In the genomic region with DNA sequence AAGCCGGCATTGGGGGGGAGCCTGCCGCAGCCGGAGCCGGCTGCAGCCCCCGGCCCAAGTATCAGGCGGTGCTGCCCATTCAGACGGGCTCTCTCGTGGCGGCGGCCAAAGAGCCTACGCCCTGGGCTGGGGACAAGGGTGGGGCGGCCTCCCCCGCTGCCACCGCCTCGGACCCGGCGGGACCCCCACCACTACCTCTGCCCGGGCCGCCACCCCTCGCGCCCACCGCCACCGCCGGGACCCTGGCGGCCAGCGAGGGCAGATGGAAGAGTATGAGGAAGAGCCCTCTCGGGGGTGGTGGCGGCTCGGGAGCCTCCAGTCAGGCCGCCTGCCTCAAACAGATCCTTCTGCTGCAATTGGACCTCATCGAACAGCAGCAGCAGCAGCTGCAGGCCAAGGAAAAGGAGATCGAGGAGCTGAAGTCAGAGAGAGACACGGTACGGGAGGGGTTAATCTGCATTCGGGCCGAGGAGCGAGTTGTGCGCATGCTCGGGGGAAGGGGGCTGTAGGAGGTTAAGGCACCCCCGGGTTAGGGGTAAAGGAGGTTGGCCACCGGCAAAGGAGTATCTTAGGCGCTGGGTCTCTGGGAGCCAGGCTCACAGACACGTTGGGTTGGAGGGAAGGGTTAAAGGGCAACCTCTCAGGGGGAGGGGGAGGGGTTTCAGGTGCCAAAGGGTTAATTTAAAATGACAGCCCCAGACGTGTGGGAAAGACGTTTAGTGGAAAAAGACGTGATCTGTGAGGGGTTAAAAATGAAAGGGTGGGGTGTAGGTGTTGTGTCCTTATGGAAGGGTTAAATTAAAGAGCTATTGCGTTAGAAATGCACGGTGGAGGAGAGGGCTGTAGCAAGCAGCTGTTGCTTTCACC, we compare ENCODE assay signal across 8 cellular contexts. TPM values are rescaled to one million over a fixed set of nuclear protein-coding genes. Genes with fewer than 3 reads are reported as not detected.
A peak's percentile ranks its signal among the peaks of the same experiment; 100 is the strongest.
DNase-seq lines count a peak whose midpoint lies in the region; ATAC-seq and TF ChIP-seq lines count a peak whose summit lies in the region.

No MANE protein-coding gene starts in this region.

- H3K9me3 Mint-ChIP-seq in activated naive CD8-positive, alpha-beta T cell (ENCODE audit: low read depth) = no peaks in the 10 kb centered on the region
- peaks cover 8% of the 10 kb centered on the region for H3K9me3 Mint-ChIP-seq in glutamatergic neuron (ENCODE audit: unreplicated experiment)

- no peak for TF ChIP-seq EP300 in ovary (IDR thresholded peaks at IDR 0.05)

- H3K27me3 Mint-ChIP-seq in activated naive CD8-positive, alpha-beta T cell = no peaks in the 10 kb centered on the region
- H3K27me3 Mint-ChIP-seq in glutamatergic neuron (ENCODE audit: unreplicated experiment) = peaks cover 13% of the 10 kb centered on the region

- H3K27ac ChIP-seq in PC-9 = peak overlapping the region; percentile 6
- peak overlapping the region; percentile 95 to 98 for H3K27ac ChIP-seq in ovary

- H3K4me1 Mint-ChIP-seq in activated naive CD8-positive, alpha-beta T cell (ENCODE audit: low read depth) = peaks cover 34% of the 10 kb centered on the region
- H3K4me1 Mint-ChIP-seq in glutamatergic neuron (ENCODE audit: low read depth, unreplicated experiment) = peaks cover 8% of the 10 kb centered on the region

- H3K4me3 Mint-ChIP-seq in activated naive CD8-positive, alpha-beta T cell = peak overlapping the region; percentile 96
- peak overlapping the region; percentile 95 for H3K4me3 Mint-ChIP-seq in glutamatergic neuron (ENCODE audit: unreplicated experiment)

- CTCF ChIA-PET in PC-9 (lab: Charles Lee) = interaction anchor here (0.6 to 2.6 kb wide), 2 partner anchors 10 to 20 kb away, joined by 3 to 10 read pairs; no protein-coding TSS in a partner anchor

- no peak for TF ChIP-seq POLR2A in ovary (IDR thresholded peaks at IDR 0.05)

- H3K4me2 ChIP-seq in PC-9 = peak overlapping the region; percentile 97

- H3K9me3 ChIP-seq in PC-9 (ENCODE audit: insufficient read depth, low read depth) = no peaks in the 10 kb centered on the region
- H3K9me3 ChIP-seq in ovary = no peaks in the 10 kb centered on the region

- H2AFZ ChIP-seq in PC-9 = peak overlapping the region; percentile 68

- no peaks in the 10 kb centered on the region for H3K9me2 ChIP-seq in PC-9 (ENCODE audit: insufficient read depth)

- TF ChIP-seq CTCF in PC-9 (conservative IDR thresholded peaks at IDR 0.05) = no peak; the same call in 1 of the 2 replicates
- TF ChIP-seq CTCF in glutamatergic neuron (IDR thresholded peaks at IDR 0.05; ENCODE audit: partially characterized antibody, unreplicated experiment) = no peak
- no peak for TF ChIP-seq CTCF in ovary (IDR thresholded peaks at IDR 0.05)

- 0 out of 2 replicates have a peak, but pooled peaks cover 8% of the 10 kb centered on the region for H3K36me3 ChIP-seq in PC-9 (ENCODE audit: low read depth)
- no peaks in the 10 kb centered on the region for H3K36me3 ChIP-seq in ovary

- peaks cover 3% of the 10 kb centered on the region for H3K36me3 Mint-ChIP-seq in activated naive CD8-positive, alpha-beta T cell
- no peaks in the 10 kb centered on the region for H3K36me3 Mint-ChIP-seq in glutamatergic neuron (ENCODE audit: unreplicated experiment)

- peak; percentile 28 for DNase-seq in SKM-1 treated with dmso at 0.1 percent for 144 hours (lab: John Stamatoyannopoulos, UW; ENCODE audit: unreplicated experiment)
- DNase-seq in SKM-1 (lab: John Stamatoyannopoulos, UW; ENCODE audit: unreplicated experiment) = no peak
- DNase-seq in PC-9 = peak in 1 of 2 experiments; percentile 40
- DNase-seq in glutamatergic neuron = peak; percentile 75
- peak; percentile 56 to 74 (median 68) for DNase-seq in ovary

- H3K4me1 ChIP-seq in PC-9 (replicated peaks; ENCODE audit: insufficient read depth) (peaks cover 26% of the 10 kb centered on the region), ovary (ENCODE audit: insufficient read depth) (peaks cover 4% of the 10 kb centered on the region)

- H3F3A ChIP-seq in PC-9 (ENCODE audit: insufficient read depth, low read depth) = peaks cover 7% of the 10 kb centered on the region

- peak overlapping the region; percentile 85 for H3K27ac Mint-ChIP-seq in activated naive CD8-positive, alpha-beta T cell
- H3K27ac Mint-ChIP-seq in glutamatergic neuron (ENCODE audit: unreplicated experiment) = peak overlapping the region; percentile 98

- POLR2A ChIA-PET in PC-9 (lab: Charles Lee; ENCODE audit: unreplicated experiment) = interaction anchor here (0.5 to 0.8 kb wide), 2 partner anchors 9 to 447 kb away, joined by 3 to 7 read pairs; no protein-coding TSS in a partner anchor

- H3K27me3 ChIP-seq in PC-9 (ENCODE audit: insufficient read depth, low read depth) (no peaks in the 10 kb centered on the region), ovary (no peaks in the 10 kb centered on the region)

- peaks cover 14% of the 10 kb centered on the region; the same call in 1 of the 2 replicates for H4K20me1 ChIP-seq in PC-9 (ENCODE audit: insufficient read depth)

- H3K79me2 ChIP-seq in PC-9 (ENCODE audit: low read depth) = peaks cover 67% of the 10 kb centered on the region

- BruUV-seq in PC-9 (replicated peaks; lab: Mats Ljungman, UMichigan) = no TSS peak

- 0 to 1% (median 1%) methylated on average over 37 to 48 of the region's 48 CpGs for WGBS in ovary, 3 donors

- H3K4me3 ChIP-seq in PC-9 (peak overlapping the region; percentile 90), ovary (peak overlapping the region; percentile 100)

- ATAC-seq in HG03521 (IDR thresholded peaks at IDR 0.05; ENCODE audit: unreplicated experiment) (peak; percentile 9), HG03460 (IDR thresholded peaks at IDR 0.05; ENCODE audit: unreplicated experiment) (no peak)

- intact Hi-C loops in PC-9 (cut with micrococcal nuclease; ENCODE audit: unreplicated experiment) = no loop called here
- intact Hi-C loops in ovary (cut with DNase I) = no loop called here

RNA-seq across cellular contexts. Expression of a gene that starts 1.4 kb away (rescaled TPM):
- total RNA-seq in PC-9 (2021) (56.8 and 61.8 TPM in 2 replicates), glutamatergic neuron (ENCODE audit: unreplicated experiment) (110 TPM), ovary (100 to 1,000 TPM in 1 of 7 donors, 10 to 100 TPM in 6; 59.6 to 110 (median 83.3) TPM)
- polyA plus RNA-seq in ovary = 100 to 1,000 TPM in 1 of 2 donors, 10 to 100 TPM in 1; 60.8 to 122 TPM

RNA-seq across cellular contexts. Expression of a gene that starts 17.2 kb away (rescaled TPM):
- total RNA-seq in PC-9 (2021) (45.8 and 51.5 TPM in 2 replicates), glutamatergic neuron (ENCODE audit: unreplicated experiment) (145 TPM), ovary (100 to 1,000 TPM in 4 of 7 donors, 10 to 100 TPM in 3; 39.9 to 122 (median 106) TPM)
- 100 to 1,000 TPM in 1 of 2 donors, 10 to 100 TPM in 1; 53.1 to 113 TPM for polyA plus RNA-seq in ovary

RNA-seq across cellular contexts. Expression of a gene that starts 22.8 kb away (rescaled TPM):
- 9.3 and 10.7 TPM in 2 replicates for total RNA-seq in PC-9 (2021)
- 1.3 TPM for total RNA-seq in glutamatergic neuron (ENCODE audit: unreplicated experiment)
- 10 to 100 TPM; 10.7 to 73.8 (median 23.7) TPM for total RNA-seq in ovary
- 10 to 100 TPM; 11.8 to 59.0 TPM for polyA plus RNA-seq in ovary

RNA-seq across cellular contexts. Expression of a gene that starts 54.1 kb away (rescaled TPM):
- total RNA-seq in PC-9 (2021) (14.0 and 14.9 TPM in 2 replicates), glutamatergic neuron (ENCODE audit: unreplicated experiment) (25.3 TPM), ovary (1 to 10 TPM; 3.6 to 9.1 (median 6.4) TPM)
- 1 to 10 TPM; 1.4 to 2.3 TPM for polyA plus RNA-seq in ovary
